ENCODE assay signal across 9 cellular contexts in genomic region chr6:19804362-19805145, GRCh38. TPM values are rescaled to one million over a fixed set of nuclear protein-coding genes. Genes with fewer than 3 reads are reported as not detected.
DNase-seq lines count a peak whose midpoint lies in the region; ATAC-seq and TF ChIP-seq lines count a peak whose summit lies in the region.
"Had no signal": no experiment of that assay in that cellular context is flagged by ENCODE, and none has a peak within 500 bp of the region (broad histone marks: within the 10 kb centered on the region; RNA-seq: fewer than 3 reads in every experiment).

No MANE protein-coding gene starts in this region.

- no peaks in the 10 kb centered on the region for H3K9me3 Mint-ChIP-seq in CD8-positive, alpha-beta T cell
- H3K9me3 Mint-ChIP-seq in stimulated activated naive CD8-positive, alpha-beta T cell treated with anti-CD3 and anti-CD28 coated beads, Interleukin-15, Interleukin-2, amounts not matched to agents 100 ng/mL and 50 ng/mL, for 24 hours = no peaks in the 10 kb centered on the region

- no peaks in the 10 kb centered on the region for H3K9me3 ChIP-seq in CD8-positive, alpha-beta T cell (ENCODE audit: low read length)

- POLR2A ChIA-PET in CD8-positive, alpha-beta T cell (lab: Charles Lee) = no interaction called here

- H3K4me1 ChIP-seq in CD8-positive, alpha-beta T cell (ENCODE audit: insufficient read depth, low read length) = peaks cover 3% of the 10 kb centered on the region

- peaks cover 17% of the 10 kb centered on the region for H3K4me1 Mint-ChIP-seq in CD8-positive, alpha-beta T cell (ENCODE audit: low read depth)
- peaks cover 14% of the 10 kb centered on the region for H3K4me1 Mint-ChIP-seq in stimulated activated naive CD8-positive, alpha-beta T cell treated with anti-CD3 and anti-CD28 coated beads, Interleukin-15, Interleukin-2, amounts not matched to agents 100 ng/mL and 50 ng/mL, for 24 hours (ENCODE audit: low read depth)

- no peaks in the 10 kb centered on the region for H3K36me3 Mint-ChIP-seq in CD8-positive, alpha-beta T cell
- no peaks in the 10 kb centered on the region for H3K36me3 Mint-ChIP-seq in stimulated activated naive CD8-positive, alpha-beta T cell treated with anti-CD3 and anti-CD28 coated beads, Interleukin-15, Interleukin-2, amounts not matched to agents 100 ng/mL and 50 ng/mL, for 24 hours (ENCODE audit: low read depth)

- no peak for TF ChIP-seq CTCF in CD8-positive, alpha-beta T cell (IDR thresholded peaks at IDR 0.05)
- no peak for TF ChIP-seq CTCF in fibroblast of pulmonary artery (IDR thresholded peaks at IDR 0.05; ENCODE audit: low read length, missing control alignments)

- H3K27ac Mint-ChIP-seq in CD8-positive, alpha-beta T cell = no peak overlapping the region
- H3K27ac Mint-ChIP-seq in stimulated activated naive CD8-positive, alpha-beta T cell treated with anti-CD3 and anti-CD28 coated beads, Interleukin-15, Interleukin-2, amounts not matched to agents 100 ng/mL and 50 ng/mL, for 24 hours = no peak overlapping the region

- CTCF ChIA-PET in CD8-positive, alpha-beta T cell (lab: Charles Lee) = no interaction called here

- peak overlapping the region; percentile 19 for H3K4me3 ChIP-seq in CD8-positive, alpha-beta T cell (ENCODE audit: low read depth, low read length)
- peak overlapping the region; percentile 70 for H3K4me3 ChIP-seq in fibroblast of pulmonary artery (replicated peaks; ENCODE audit: low read depth, low read length)

- H3K27me3 Mint-ChIP-seq in CD8-positive, alpha-beta T cell (ENCODE audit: low read depth) = peaks cover 19% of the 10 kb centered on the region
- peaks cover 32% of the 10 kb centered on the region for H3K27me3 Mint-ChIP-seq in stimulated activated naive CD8-positive, alpha-beta T cell treated with anti-CD3 and anti-CD28 coated beads, Interleukin-15, Interleukin-2, amounts not matched to agents 100 ng/mL and 50 ng/mL, for 24 hours

- DNase-seq in CD8-positive, alpha-beta T cell = peak in 1 of 7 experiments; percentile 15
- DNase-seq in NCI-H774 (lab: John Stamatoyannopoulos, UW) (peak; percentile 94), fibroblast of pulmonary artery (ENCODE audit: low read depth) (peak; percentile 99), myocyte (ENCODE audit: low read depth) (peak; percentile 93)
- DNase-seq in activated T-cell treated with anti-CD3 and anti-CD28 coated beads, Interleukin-2, amount 50 U/mL, for 48 hours = peak; percentile 76 to 84

- no peak overlapping the region for H3K27ac ChIP-seq in CD8-positive, alpha-beta T cell (ENCODE audit: low read depth, low read length)

- H3K27me3 ChIP-seq in CD8-positive, alpha-beta T cell (ENCODE audit: insufficient read depth, low read length) = no peaks in the 10 kb centered on the region

- ATAC-seq in CD8-positive, alpha-beta T cell = no peak
- ATAC-seq in GM19468 (IDR thresholded peaks at IDR 0.05; ENCODE audit: extremely low read depth, unreplicated experiment) = peak; percentile 99
- ATAC-seq in HG03571 (IDR thresholded peaks at IDR 0.05; ENCODE audit: unreplicated experiment) = peak; percentile 55

- intact Hi-C loops in CD8-positive, alpha-beta T cell (cut with DNase I, micrococcal nuclease) = no loop called here

- H3K36me3 ChIP-seq in CD8-positive, alpha-beta T cell (ENCODE audit: insufficient read depth, low read length) = no peaks in the 10 kb centered on the region

- H3K4me3 Mint-ChIP-seq in CD8-positive, alpha-beta T cell = peak overlapping the region; percentile 61
- H3K4me3 Mint-ChIP-seq in stimulated activated naive CD8-positive, alpha-beta T cell treated with anti-CD3 and anti-CD28 coated beads, Interleukin-15, Interleukin-2, amounts not matched to agents 100 ng/mL and 50 ng/mL, for 24 hours = peak overlapping the region; percentile 64

RNA-seq across cellular contexts. Expression of gene ID4, which starts 32.6 kb away (rescaled TPM):
- total RNA-seq in CD8-positive, alpha-beta T cell = not detected
- total RNA-seq in myocyte = not detected in 2 replicates
- polyA plus RNA-seq in myocyte (2012) = not detected
- total RNA-seq: T-helper 1 cell treated with Interleukin-12 subunit alpha and Interleukin-12 subunit beta and Interleukin-4 antibody, amounts not matched to agents 30 ng/mL and 1 ng/mL, for 36 hours had no signal
